In genomic region chr2:20689428-20690264, GRCh38 we compare ENCODE assay signal across 29 cellular contexts. TPM values are rescaled to one million over a fixed set of nuclear protein-coding genes. Genes with fewer than 3 reads are reported as not detected.
"Had no signal": no experiment of that assay in that cellular context is flagged by ENCODE, and none has a peak within 500 bp of the region (broad histone marks: within the 10 kb centered on the region; RNA-seq: fewer than 3 reads in every experiment).

No MANE protein-coding gene starts in this region.

- H3K36me3 ChIP-seq: ovary had no signal

- H3K4me3 ChIP-seq: gastroesophageal sphincter, ovary, psoas muscle, SK-N-MC, suprapubic skin, tibial artery had no signal

- DNase-seq: activated CD4-positive, alpha-beta T cell treated with anti-CD3 and anti-CD28 coated beads for 48 hours; activated CD4-positive, alpha-beta T cell treated with anti-CD3 and anti-CD28 coated beads, Interleukin-2, amount 50 U/mL, for 48 hours; activated CD8-positive, alpha-beta memory T cell treated with anti-CD3 and anti-CD28 coated beads for 24 hours; activated effector memory CD4-positive, alpha-beta T cell treated with anti-CD3 and anti-CD28 coated beads, Interleukin-2, amount 50 U/mL, for 16 hours; activated naive CD4-positive, alpha-beta T cell treated with anti-CD3 and anti-CD28 coated beads for 36 hours; activated naive CD8-positive, alpha-beta T cell treated with anti-CD3 and anti-CD28 coated beads, Interleukin-2, amount 10 ng/mL, durations not matched to agents 7 days and 5 days; amniotic stem cell; central memory CD4-positive, alpha-beta T cell; hippocampal formation; left cardiac atrium; naive thymus-derived CD4-positive, alpha-beta T cell; ovary; psoas muscle; stimulated activated CD4-positive, alpha-beta T cell treated with anti-CD3 and anti-CD28 coated beads, Interleukin-15, amount 100 ng/mL, for 24 hours; stimulated activated CD4-positive, alpha-beta T cell treated with anti-CD3 and anti-CD28 coated beads, Interleukin-2, amount 100 ng/mL, for 24 hours; stimulated activated naive B cell treated with anti-CD40 and anti-IgM and Interleukin-4, amounts not matched to agents 10 μg/mL and 1 μg/mL and 100 μg/mL, for 72 hours; SW 1271; T-helper 9 cell; tibial artery; WERI-Rb-1 had no signal

- H3K27ac Mint-ChIP-seq: activated naive CD4-positive, alpha-beta T cell treated with anti-CD3 and anti-CD28 coated beads for 36 hours; activated naive CD8-positive, alpha-beta T cell treated with anti-CD3 and anti-CD28 coated beads, Interleukin-2, amount 10 ng/mL, durations not matched to agents 7 days and 5 days; naive thymus-derived CD4-positive, alpha-beta T cell; stimulated activated naive B cell treated with anti-CD40 and anti-IgM and Interleukin-4, amounts not matched to agents 10 μg/mL and 1 μg/mL and 100 μg/mL, for 72 hours; T-helper 1 cell treated with Interleukin-12 subunit alpha and Interleukin-12 subunit beta and Interleukin-4 antibody, amounts not matched to agents 30 μg/mL and 1 μg/mL, for 36 hours had no signal

- H3K27me3 ChIP-seq: gastroesophageal sphincter, ovary, suprapubic skin, tibial artery had no signal

- H3K4me3 Mint-ChIP-seq: activated naive CD4-positive, alpha-beta T cell treated with anti-CD3 and anti-CD28 coated beads for 36 hours; activated naive CD8-positive, alpha-beta T cell treated with anti-CD3 and anti-CD28 coated beads, Interleukin-2, amount 10 ng/mL, durations not matched to agents 7 days and 5 days; naive thymus-derived CD4-positive, alpha-beta T cell; stimulated activated naive B cell treated with anti-CD40 and anti-IgM and Interleukin-4, amounts not matched to agents 10 μg/mL and 1 μg/mL and 100 μg/mL, for 72 hours; T-helper 1 cell treated with Interleukin-12 subunit alpha and Interleukin-12 subunit beta and Interleukin-4 antibody, amounts not matched to agents 30 μg/mL and 1 μg/mL, for 36 hours had no signal

- H3K4me1 ChIP-seq: gastroesophageal sphincter, psoas muscle, suprapubic skin, tibial artery had no signal

- FAIRE-seq: astrocyte, endometrium, keratinocyte, TTC549 had no signal

- H3K27ac ChIP-seq: epithelial cell of prostate, gastroesophageal sphincter, ovary, psoas muscle, SK-N-MC, suprapubic skin, tibial artery, WERI-Rb-1 had no signal

- H3K9me3 Mint-ChIP-seq: activated naive CD4-positive, alpha-beta T cell treated with anti-CD3 and anti-CD28 coated beads for 36 hours; activated naive CD8-positive, alpha-beta T cell treated with anti-CD3 and anti-CD28 coated beads, Interleukin-2, amount 10 ng/mL, durations not matched to agents 7 days and 5 days; naive thymus-derived CD4-positive, alpha-beta T cell; stimulated activated naive B cell treated with anti-CD40 and anti-IgM and Interleukin-4, amounts not matched to agents 10 μg/mL and 1 μg/mL and 100 μg/mL, for 72 hours; T-helper 1 cell treated with Interleukin-12 subunit alpha and Interleukin-12 subunit beta and Interleukin-4 antibody, amounts not matched to agents 30 μg/mL and 1 μg/mL, for 36 hours had no signal

- H3K9me3 ChIP-seq: gastroesophageal sphincter, ovary, psoas muscle, suprapubic skin, tibial artery had no signal

- H3K27me3 Mint-ChIP-seq: activated naive CD8-positive, alpha-beta T cell treated with anti-CD3 and anti-CD28 coated beads, Interleukin-2, amount 10 ng/mL, durations not matched to agents 7 days and 5 days; naive thymus-derived CD4-positive, alpha-beta T cell; stimulated activated naive B cell treated with anti-CD40 and anti-IgM and Interleukin-4, amounts not matched to agents 10 μg/mL and 1 μg/mL and 100 μg/mL, for 72 hours had no signal

- H3K4me1 Mint-ChIP-seq: activated naive CD8-positive, alpha-beta T cell treated with anti-CD3 and anti-CD28 coated beads, Interleukin-2, amount 10 ng/mL, durations not matched to agents 7 days and 5 days; naive thymus-derived CD4-positive, alpha-beta T cell; stimulated activated naive B cell treated with anti-CD40 and anti-IgM and Interleukin-4, amounts not matched to agents 10 μg/mL and 1 μg/mL and 100 μg/mL, for 72 hours had no signal

RNA-seq across cellular contexts. Expression of gene GDF7, which starts 22.7 kb away (rescaled TPM):
- total RNA-seq: activated naive CD4-positive, alpha-beta T cell treated with anti-CD3 and anti-CD28 coated beads for 36 hours; activated naive CD8-positive, alpha-beta T cell treated with anti-CD3 and anti-CD28 coated beads, Interleukin-2, amount 10 ng/mL, durations not matched to agents 7 days and 5 days had no signal
- polyA plus RNA-seq: keratinocyte had no signal
